In genomic region chr1:191371626-191372025, GRCh38 we compare ENCODE assay signal across 2 cellular contexts.
TF ChIP-seq lines count a peak whose summit lies in the region.

No MANE protein-coding gene starts in this region.

TF ChIP-seq in IMR-90, 13 proteins besides CTCF, POLR2A, EP300 and RAD21 (continued from another document):
- TF ChIP-seq CHD1 (IDR thresholded peaks at IDR 0.05; ENCODE audit: low read depth, low read length) (no peak), USF2 (IDR thresholded peaks at IDR 0.05; ENCODE audit: low read depth, low read length) (no peak), MAFK (IDR thresholded peaks at IDR 0.05; ENCODE audit: low read depth, low read length) (no peak), RFX5 (IDR thresholded peaks at IDR 0.05; ENCODE audit: low read depth, low read length) (no peak), ELK1 (IDR thresholded peaks at IDR 0.05; ENCODE audit: borderline replicate concordance, low read depth, low read length) (no peak)

TF ChIP-seq in K562, 482 proteins besides CTCF, POLR2A, EP300 and RAD21 (continued from another document):
- TF ChIP-seq AFF1 (IDR thresholded peaks at IDR 0.05; ENCODE audit: low read depth in 1 of 2, partially characterized antibody in 2 of 2) (no peak), SRSF7 (optimal IDR thresholded peaks at IDR 0.05; ENCODE audit: low read depth, low read length) (no peak), TBL1XR1 (IDR thresholded peaks at IDR 0.05; ENCODE audit: low read length in 2 of 2) (no peak), ZNF512 (tag; IDR thresholded peaks at IDR 0.05) (no peak), MAFF (IDR thresholded peaks at IDR 0.05; ENCODE audit: low read length) (no peak), SNIP1 (IDR thresholded peaks at IDR 0.05; ENCODE audit: low read depth) (no peak)
TF ChIP-seq in K562: peak in this region for 0.
